Comparison of ENCODE assay signal across 22 cellular contexts in the genomic region with DNA sequence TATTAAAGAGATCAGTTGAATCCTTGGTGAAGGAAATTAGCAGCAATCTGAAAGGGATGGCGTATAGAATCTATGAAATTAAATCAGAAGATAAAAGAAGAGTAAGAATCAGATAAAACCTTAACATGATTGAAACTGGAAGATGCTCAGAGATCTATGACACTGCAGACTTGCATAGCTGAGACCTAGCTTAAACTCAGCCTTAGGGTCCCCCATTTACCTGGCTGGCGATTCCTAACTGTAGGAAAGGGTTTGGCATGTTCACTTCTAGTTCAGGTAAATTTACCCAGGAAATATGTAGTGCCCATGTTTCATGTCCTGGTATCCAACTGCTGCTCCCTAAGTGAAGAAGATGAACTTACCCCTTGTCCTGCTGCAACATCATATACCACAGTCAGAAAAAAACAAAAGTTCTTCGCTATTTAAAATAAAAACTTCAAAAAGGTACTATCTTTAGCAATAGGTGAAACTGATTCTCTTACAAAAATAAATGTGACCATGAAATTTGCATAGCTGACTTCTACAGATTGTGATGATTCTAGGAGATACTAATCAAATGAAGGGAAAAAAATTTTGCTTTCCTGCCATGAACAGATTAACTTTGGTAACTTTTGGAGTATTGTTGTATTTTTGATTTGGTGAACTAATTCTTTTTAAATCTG. TPM values are rescaled to one million over a fixed set of nuclear protein-coding genes. Genes with fewer than 3 reads are reported as not detected.
DNase-seq lines count a peak whose midpoint lies in the region; ATAC-seq, FAIRE-seq and TF ChIP-seq lines count a peak whose summit lies in the region.
"Had no signal": no experiment of that assay in that cellular context is flagged by ENCODE, and none has a peak within 500 bp of the region (broad histone marks: within the 10 kb centered on the region; RNA-seq: fewer than 3 reads in every experiment).

No MANE protein-coding gene starts in this region.

- FAIRE-seq in GM12878 (lab: Jason Lieb, UNC): no peak
- FAIRE-seq: D721Med, endothelial cell of umbilical vein had no signal

- no peak for TF ChIP-seq POLR2A in GM12878 (IDR thresholded peaks at IDR 0.05; ENCODE audit: low read depth, low read length)

- no peaks in the 10 kb centered on the region for H3K27me3 ChIP-seq in GM12878 (replicated peaks in 1 of 2; ENCODE audit: control insufficient read depth in 2 of 2, insufficient read depth in 2 of 2, low read length in 1 of 2)
- H3K27me3 ChIP-seq: right lobe of liver had no signal

- no peak overlapping the region for H3K9ac ChIP-seq in GM12878 (ENCODE audit: control insufficient read depth, insufficient read depth, low read length)
- H3K9ac ChIP-seq: GM23248, SK-N-SH had no signal

- H2AFZ ChIP-seq in GM12878 (ENCODE audit: control insufficient read depth, low read depth, low read length): no peak overlapping the region
- H2AFZ ChIP-seq: GM23248, PC-9 had no signal

- peak overlapping the region; percentile 71 for H3K4me2 ChIP-seq in GM12878 (ENCODE audit: control insufficient read depth, insufficient read depth)
- H3K4me2 ChIP-seq: PC-9, SK-N-SH had no signal

- peak; percentile 67 for ATAC-seq in GM19023 (IDR thresholded peaks at IDR 0.05; ENCODE audit: unreplicated experiment)
- ATAC-seq in GM21717 (IDR thresholded peaks at IDR 0.05; ENCODE audit: unreplicated experiment): peak; percentile 83
- ATAC-seq in HG03066 (IDR thresholded peaks at IDR 0.05; ENCODE audit: low read depth, unreplicated experiment): peak; percentile 84
- ATAC-seq in GM12878: peak; percentile 48; the same call in 2 of the 3 replicates
- ATAC-seq: activated CD8-positive, alpha-beta T cell treated with anti-CD3 and anti-CD28 coated beads, Interleukin-2, amount 10 ng/mL, durations not matched to agents 7 days and 5 days; activated T-helper 17 cell treated with anti-CD3 and anti-CD28 coated beads, Interleukin-2, amount 50 U/mL, for 72 hours; left lobe of liver; right lobe of liver had no signal

- SMC1A ChIA-PET in GM12878 (lab: Charles Lee; ENCODE audit: uncharacterized antibody, unreplicated experiment): no interaction called here

- TF ChIP-seq RAD21 in GM12878 (IDR thresholded peaks at IDR 0.05; ENCODE audit: insufficient read depth, low read depth, low read length): no peak

- POLR2A ChIA-PET in GM12878 (lab: Charles Lee): no interaction called here

- intact Hi-C loops in GM12878 (cut with micrococcal nuclease; ENCODE audit: unreplicated experiment): no loop called here

- CTCF ChIA-PET in GM12878 (lab: Yijun Ruan, JAX): no interaction called here

- H3K9me3 ChIP-seq in GM12878 (replicated peaks; ENCODE audit: control insufficient read depth, insufficient read depth, low read length): peaks cover 2% of the 10 kb centered on the region; the same call in 1 of the 3 replicates
- H3K9me3 ChIP-seq: right lobe of liver, SK-N-SH had no signal

- no peak for TF ChIP-seq EP300 in GM12878 (IDR thresholded peaks at IDR 0.05; ENCODE audit: borderline replicate concordance in 1 of 2, control insufficient read depth in 1 of 2, low read depth in 2 of 2, low read length in 2 of 2)

- TF ChIP-seq CTCF in GM12878 (IDR thresholded peaks at IDR 0.05 in 2 of 3, conservative IDR thresholded peaks at IDR 0.05 in 1 of 3; ENCODE audit: control insufficient read depth in 2 of 3, extremely low read depth in 1 of 3, insufficient read depth in 1 of 3, low read depth in 3 of 3, low read length in 3 of 3): no peak

- H3K4me3 ChIP-seq in GM12878: peak overlapping the region; percentile 48; the same call in 1 of the 2 replicates
- H3K4me3 ChIP-seq: GM23248, PC-9, right lobe of liver had no signal

- RAD21 ChIA-PET in GM12878 (lab: Charles Lee; ENCODE audit: unreplicated experiment): no interaction called here

- BruUV-seq in GM12878 (replicated peaks; lab: Mats Ljungman, UMichigan): no TSS peak

- H3K4me1 ChIP-seq in GM12878 (ENCODE audit: control insufficient read depth, insufficient read depth, low read length): peaks cover 9% of the 10 kb centered on the region; the same call in 1 of the 2 replicates
- H3K4me1 ChIP-seq: right lobe of liver had no signal

- no peak for DNase-seq in GM12878 (ENCODE audit: low read depth, low spot score)
- no peak for DNase-seq in NCI-H2171 treated with DMSO at 0.1 percent for 48 hours (lab: John Stamatoyannopoulos, UW)
- DNase-seq in DMS79 treated with DMSO at 0.1 percent for 48 hours (lab: John Stamatoyannopoulos, UW): no peak
- no peak for DNase-seq in activated gamma-delta T cell treated with Interleukin-2 at 50 U/mL for 16 hours
- DNase-seq: activated CD8-positive, alpha-beta T cell treated with anti-CD3 and anti-CD28 coated beads, Interleukin-2, amount 10 ng/mL, durations not matched to agents 7 days and 5 days; AML-193; amygdala; foreskin melanocyte; GM23248; NCI-H1930; NCI-H524 treated with DMSO at 0.1 percent for 48 hours; nucleus accumbens; PC-9; right lobe of liver; SK-N-SH had no signal

- H3K27ac ChIP-seq in GM12878 (ENCODE audit: control insufficient read depth, insufficient read depth): no peak overlapping the region
- H3K27ac ChIP-seq: GM23248, PC-9, right lobe of liver had no signal

- H3K79me2 ChIP-seq in GM12878 (ENCODE audit: control insufficient read depth, insufficient read depth, low read length): no peaks in the 10 kb centered on the region

- WGBS in GM12878 (ENCODE audit: insufficient coverage, insufficient replicate concordance, low lambda C conversion rate, missing lambda C conversion rate): 22% methylated on average over 3 of the region's 3 CpGs

- no peaks in the 10 kb centered on the region for H4K20me1 ChIP-seq in GM12878 (ENCODE audit: control insufficient read depth, insufficient read depth)

- in situ Hi-C loops in GM12878 (cut with MboI): no loop called here

- no peaks in the 10 kb centered on the region for H3K36me3 ChIP-seq in GM12878 (ENCODE audit: control insufficient read depth in 2 of 2, insufficient read depth in 2 of 2, low read length in 1 of 2)
- H3K36me3 ChIP-seq: right lobe of liver had no signal

TF ChIP-seq in GM12878, 131 proteins besides CTCF, POLR2A, EP300 and RAD21 (continues in another document):
- no peak for TF ChIP-seq RB1 (IDR thresholded peaks at IDR 0.05; ENCODE audit: borderline replicate concordance)
- no peak for TF ChIP-seq NR2C2 (IDR thresholded peaks at IDR 0.05; ENCODE audit: borderline replicate concordance, control insufficient read depth, insufficient read length, low read depth)
- TF ChIP-seq CREB1 (IDR thresholded peaks at IDR 0.05; ENCODE audit: low read depth): no peak
- no peak for TF ChIP-seq PAX8 (IDR thresholded peaks at IDR 0.05)
- TF ChIP-seq TCF7 (IDR thresholded peaks at IDR 0.05; ENCODE audit: borderline replicate concordance): peak; percentile 36; the same call in 1 of the 2 replicates
- TF ChIP-seq NFIC (IDR thresholded peaks at IDR 0.05; ENCODE audit: low read depth, low read length): peak; percentile 60
- TF ChIP-seq JUNB (IDR thresholded peaks at IDR 0.05): no peak
- TF ChIP-seq SUPT20H (IDR thresholded peaks at IDR 0.05; ENCODE audit: borderline replicate concordance, control insufficient read depth, low read depth, low read length): no peak
- no peak for TF ChIP-seq ESRRA (IDR thresholded peaks at IDR 0.05; ENCODE audit: low read length)
- no peak for TF ChIP-seq CEBPB (IDR thresholded peaks at IDR 0.05; ENCODE audit: borderline replicate concordance in 1 of 2, low read depth in 2 of 2, low read length in 2 of 2)
- no peak for TF ChIP-seq SIX5 (IDR thresholded peaks at IDR 0.05; ENCODE audit: low read depth, low read length, severe bottlenecking)
- TF ChIP-seq MEF2A (IDR thresholded peaks at IDR 0.05; ENCODE audit: insufficient read depth, low read depth, low read length): peak; percentile 93
- TF ChIP-seq ATF2 (IDR thresholded peaks at IDR 0.05; ENCODE audit: low read length): 0 out of 2 replicates have a peak, but pooled peaks have one; percentile 45
- no peak for TF ChIP-seq CREM (IDR thresholded peaks at IDR 0.05; ENCODE audit: low read depth)
- no peak for TF ChIP-seq ZBED1 (IDR thresholded peaks at IDR 0.05; ENCODE audit: borderline replicate concordance)
- TF ChIP-seq FOXM1 (IDR thresholded peaks at IDR 0.05; ENCODE audit: low read depth, low read length): peak; percentile 29; the same call in 1 of the 2 replicates
- no peak for TF ChIP-seq BACH1 (IDR thresholded peaks at IDR 0.05; ENCODE audit: borderline replicate concordance)
- no peak for TF ChIP-seq TCF3 (IDR thresholded peaks at IDR 0.05; ENCODE audit: borderline replicate concordance, insufficient read depth, low read depth, low read length)
- TF ChIP-seq MEF2B (IDR thresholded peaks at IDR 0.05; ENCODE audit: partially characterized antibody, poor library complexity, severe bottlenecking): peak; percentile 63

RNA-seq across cellular contexts. Expression of gene TMEM243, which starts 47.8 kb away (rescaled TPM):
- total RNA-seq in GM12878 (2013; cell fraction: nucleolus; rRNA removed): 191 and 192 TPM in 2 replicates
- total RNA-seq in GM12878 (2014; rRNA removed) (101 and 115 TPM in 2 replicates), GM12878 (2014; rRNA removed; fragmentation: Illumina TruSeq; extraction: Trizol) (71.0 and 72.9 TPM in 2 replicates), GM12878 (2021) (64.4 and 64.8 TPM in 2 replicates)
- 73.2 TPM for polyA plus RNA-seq in GM12878 (2011; ENCODE audit: low read depth)
- polyA plus RNA-seq in GM12878 (2011; rRNA removed) (155 and 209 TPM in 2 replicates), GM12878 (2014; fragmentation: Illumina TruSeq; extraction: Trizol) (70.0 and 86.7 TPM in 2 replicates), GM12878 (2014; fragmentation: Nextera tagmentation; extraction: Ambion mirVana) (10 to 100 TPM; 47.8 to 70.9 TPM), GM12878 (2014; rRNA removed) (66.4 and 82.9 TPM in 2 replicates), GM12878 (2016; fragmentation: Nextera tagmentation; extraction: Ambion mirVana) (100 to 1,000 TPM; 160 to 170 TPM)
- polyA plus RNA-seq in GM12878 (2011; cell fraction: cytosol; rRNA removed): 72.1 and 80.4 TPM in 2 replicates
- 87.6 and 99.5 TPM in 2 replicates for polyA plus RNA-seq in GM12878 (2011; cell fraction: nucleus; rRNA removed)
- 104 and 105 TPM in 2 replicates for polyA plus RNA-seq in GM12878 (2012)
- 75.9 and 94.9 TPM in 2 replicates for polyA minus RNA-seq in GM12878 (2011; rRNA and poly(A)+ RNA removed)
- polyA minus RNA-seq in GM12878 (2011; cell fraction: cytosol; rRNA and poly(A)+ RNA removed): 14.7 and 23.1 TPM in 2 replicates
- polyA minus RNA-seq in GM12878 (2011; cell fraction: nucleus; rRNA and poly(A)+ RNA removed): 103 and 124 TPM in 2 replicates
